In genomic region chr17:5399767-5400166, GRCh38 we compare ENCODE assay signal across 32 cellular contexts.
"Had no signal": no experiment of that assay in that cellular context is flagged by ENCODE, and none has a peak within 500 bp of the region (broad histone marks: within the 10 kb centered on the region; RNA-seq: fewer than 3 reads in every experiment).

No MANE protein-coding gene starts in this region.

- H3K4me3 Mint-ChIP-seq: activated CD4-positive, alpha-beta memory T cell treated with anti-CD3 and anti-CD28 coated beads, Interleukin-2, amount 10 ng/mL, durations not matched to agents 7 days and 5 days; activated CD4-positive, alpha-beta T cell treated with anti-CD3 and anti-CD28 coated beads, Interleukin-2, amount 10 ng/mL, durations not matched to agents 7 days and 5 days; activated naive CD8-positive, alpha-beta T cell; activated T-cell treated with anti-CD3 and anti-CD28 coated beads, Interleukin-2, amount 50 U/mL, for 24 hours; activated T-cell treated with anti-CD3 and anti-CD28 coated beads, Interleukin-2, amount 50 U/mL, for 72 hours; dendritic cell treated with granulocyte-macrophage colony-stimulating factor and Interleukin-4, amounts not matched to agents 40 ng/mL and 50 ng/mL, for 4 days; endodermal cell; WTC11 had no signal

- H3K4me3 ChIP-seq: body of pancreas, cardiac muscle cell, coronary artery, dorsolateral prefrontal cortex, gastrocnemius medialis, heart left ventricle had no signal

- ATAC-seq: activated T-cell treated with anti-CD3 and anti-CD28 coated beads, Interleukin-2, amount 50 U/mL, for 72 hours; body of pancreas; esophagus mucosa; foreskin keratinocyte; gastrocnemius medialis; heart left ventricle; WTC11 had no signal

- H3K9me3 Mint-ChIP-seq: activated CD4-positive, alpha-beta memory T cell treated with anti-CD3 and anti-CD28 coated beads, Interleukin-2, amount 10 ng/mL, durations not matched to agents 7 days and 5 days; activated CD4-positive, alpha-beta T cell treated with anti-CD3 and anti-CD28 coated beads, Interleukin-2, amount 10 ng/mL, durations not matched to agents 7 days and 5 days; activated T-cell treated with anti-CD3 and anti-CD28 coated beads, Interleukin-2, amount 50 U/mL, for 24 hours; activated T-cell treated with anti-CD3 and anti-CD28 coated beads, Interleukin-2, amount 50 U/mL, for 72 hours; dendritic cell treated with granulocyte-macrophage colony-stimulating factor and Interleukin-4, amounts not matched to agents 40 ng/mL and 50 ng/mL, for 4 days; endodermal cell; WTC11 had no signal

- H3K27ac Mint-ChIP-seq: activated CD4-positive, alpha-beta memory T cell treated with anti-CD3 and anti-CD28 coated beads, Interleukin-2, amount 10 ng/mL, durations not matched to agents 7 days and 5 days; activated CD4-positive, alpha-beta T cell treated with anti-CD3 and anti-CD28 coated beads, Interleukin-2, amount 10 ng/mL, durations not matched to agents 7 days and 5 days; dendritic cell treated with granulocyte-macrophage colony-stimulating factor and Interleukin-4, amounts not matched to agents 40 ng/mL and 50 ng/mL, for 4 days; endodermal cell; WTC11 had no signal

- H3K27me3 Mint-ChIP-seq: activated CD4-positive, alpha-beta memory T cell treated with anti-CD3 and anti-CD28 coated beads, Interleukin-2, amount 10 ng/mL, durations not matched to agents 7 days and 5 days; activated CD4-positive, alpha-beta T cell treated with anti-CD3 and anti-CD28 coated beads, Interleukin-2, amount 10 ng/mL, durations not matched to agents 7 days and 5 days; activated naive CD8-positive, alpha-beta T cell; activated T-cell treated with anti-CD3 and anti-CD28 coated beads, Interleukin-2, amount 50 U/mL, for 24 hours; dendritic cell treated with granulocyte-macrophage colony-stimulating factor and Interleukin-4, amounts not matched to agents 40 ng/mL and 50 ng/mL, for 4 days had no signal

- H3K27me3 ChIP-seq: body of pancreas, cardiac muscle cell, dorsolateral prefrontal cortex, foreskin keratinocyte, gastrocnemius medialis, heart left ventricle had no signal

- H3K4me1 Mint-ChIP-seq: activated CD4-positive, alpha-beta T cell treated with anti-CD3 and anti-CD28 coated beads, Interleukin-2, amount 10 ng/mL, durations not matched to agents 7 days and 5 days; endodermal cell; WTC11 had no signal

- H3K27ac ChIP-seq: body of pancreas, cardiac muscle cell, coronary artery, dorsolateral prefrontal cortex, foreskin keratinocyte, gastrocnemius medialis, heart left ventricle, VCaP had no signal

- H3K9me3 ChIP-seq: body of pancreas, gastrocnemius medialis, heart left ventricle had no signal

- DNase-seq: activated CD4-positive, alpha-beta memory T cell treated with anti-CD3 and anti-CD28 coated beads, Interleukin-2, amount 10 ng/mL, durations not matched to agents 7 days and 5 days; activated CD4-positive, alpha-beta T cell treated with anti-CD3 and anti-CD28 coated beads for 1 hour; activated CD4-positive, alpha-beta T cell treated with anti-CD3 and anti-CD28 coated beads for 4 hours; activated CD4-positive, alpha-beta T cell treated with anti-CD3 and anti-CD28 coated beads, Interleukin-2, amount 10 ng/mL, durations not matched to agents 7 days and 5 days; activated CD4-positive, alpha-beta T cell treated with anti-CD3 and anti-CD28 coated beads, Interleukin-2, amount 50 U/mL, for 4 hours; activated CD8-positive, alpha-beta memory T cell treated with anti-CD3 and anti-CD28 coated beads, Interleukin-2, amount 50 U/mL, for 48 hours; activated gamma-delta T cell; activated naive CD4-positive, alpha-beta T cell; activated naive CD4-positive, alpha-beta T cell treated with anti-CD3 and anti-CD28 coated beads, Interleukin-2, amount 50 U/mL, for 16 hours; activated T-cell treated with anti-CD3 and anti-CD28 coated beads for 4 hours; activated T-cell treated with anti-CD3 and anti-CD28 coated beads, Interleukin-2, amount 50 U/mL, for 24 hours; activated T-cell treated with anti-CD3 and anti-CD28 coated beads, Interleukin-2, amount 50 U/mL, for 72 hours; amygdala; aorta; body of pancreas; central memory CD4-positive, alpha-beta T cell; cerebellar nuclear complex; dorsolateral prefrontal cortex; effector memory CD4-positive, alpha-beta T cell; endodermal cell; foreskin keratinocyte; gastrocnemius medialis; glutamatergic neuron; heart left ventricle; T-helper 2 cell had no signal

- H3K4me1 ChIP-seq: body of pancreas, foreskin keratinocyte, gastrocnemius medialis, heart left ventricle had no signal
